Comparison of ENCODE assay signal across 8 cellular contexts in genomic region chr12:10722502-10722904, GRCh38. TPM values are rescaled to one million over a fixed set of nuclear protein-coding genes. Genes with fewer than 3 reads are reported as not detected.
DNase-seq lines count a peak whose midpoint lies in the region; ATAC-seq and TF ChIP-seq lines count a peak whose summit lies in the region.

No MANE protein-coding gene starts in this region.

- ATAC-seq in HG03025 (IDR thresholded peaks at IDR 0.05; ENCODE audit: low FRiP score, unreplicated experiment) = peak; percentile 48

- peak overlapping the region; percentile 92 for H3K27ac ChIP-seq in adipose tissue (ENCODE audit: low read depth, low read length)
- H3K27ac ChIP-seq in right atrium auricular region = peak overlapping the region; percentile 98 to 99

- H3K4me3 ChIP-seq in right atrium auricular region = peak overlapping the region; percentile 63 to 95
- peak overlapping the region; percentile 98 for H3K4me3 ChIP-seq in skeletal muscle cell (ENCODE audit: low read depth, low read length)

- WGBS in adipose tissue, 3 donors = 0% methylated on average over 27 to 36 of the region's 36 CpGs

- peak; percentile 78 for DNase-seq in activated effector memory CD4-positive, alpha-beta T cell treated with anti-CD3 and anti-CD28 coated beads, Interleukin-2, amount 50 U/mL, for 16 hours
- DNase-seq in activated effector memory CD4-positive, alpha-beta T cell treated with Interleukin-2 at 50 U/mL for 16 hours = no peak
- DNase-seq in right atrium auricular region (ENCODE audit: low spot score) = peak; percentile 63
- DNase-seq in skeletal muscle cell (ENCODE audit: low read depth) = peak; percentile 36
- DNase-seq in Ammon's horn (ENCODE audit: low spot score) = no peak

- H3K36me3 ChIP-seq in right atrium auricular region = no peaks in the 10 kb centered on the region

- TF ChIP-seq POLR2A in Raji (IDR thresholded peaks at IDR 0.05; ENCODE audit: insufficient read depth, low read depth, low read length) = peak; percentile 6; the same call in 1 of the 2 replicates

- H3K27me3 ChIP-seq in right atrium auricular region = no peaks in the 10 kb centered on the region

- peaks cover 0 to 49% of the 10 kb centered on the region in 2 donors for H3K4me1 ChIP-seq in right atrium auricular region

- no peaks in the 10 kb centered on the region for H3K9me3 ChIP-seq in right atrium auricular region

- TF ChIP-seq CTCF in right atrium auricular region (IDR thresholded peaks at IDR 0.05) = peak in 1 of 2 donors; percentile 37

RNA-seq across cellular contexts. Expression of gene YBX3, which starts 0.6 kb away (rescaled TPM):
- 100 to 1,000 TPM; 398 to 461 (median 424) TPM for polyA plus RNA-seq in adipose tissue
- 1,000 to 10,000 TPM in 1 of 2 donors, 100 to 1,000 TPM in 1; 612 to 1,061 TPM for total RNA-seq in right atrium auricular region

RNA-seq across cellular contexts. Expression of gene STYK1, which starts 48.7 kb away (rescaled TPM):
- under 1 TPM in 2 of 3 donors, not detected in 1; 0.05 to 0.86 TPM for polyA plus RNA-seq in adipose tissue
- under 1 TPM in 1 of 2 donors, not detected in 1; 0.12 TPM for total RNA-seq in right atrium auricular region

Comparison
In these comparisons a context has a peak if more than half of its experiments do, and no peak if none do; other contexts are left out.
1. DNase-seq: peak in activated effector memory CD4-positive, alpha-beta T cell treated with anti-CD3 and anti-CD28 coated beads, Interleukin-2, amount 50 U/mL, for 16 hours (single experiment), right atrium auricular region (single experiment) and skeletal muscle cell (single experiment); none in activated effector memory CD4-positive, alpha-beta T cell treated with Interleukin-2 at 50 U/mL for 16 hours (single experiment) and Ammon's horn (single experiment).